8 cellular contexts compared by ENCODE assay signal in genomic region chrX:150365051-150365952, GRCh38. TPM values are rescaled to one million over a fixed set of nuclear protein-coding genes. Genes with fewer than 3 reads are reported as not detected.
DNase-seq lines count a peak whose midpoint lies in the region; ATAC-seq and TF ChIP-seq lines count a peak whose summit lies in the region.

No MANE protein-coding gene starts in this region.

- DNase-seq in A172 (ENCODE audit: low spot score) = peak; percentile 38
- no peak for DNase-seq in GM13977 (ENCODE audit: low spot score)
- DNase-seq in activated effector memory CD4-positive, alpha-beta T cell treated with Interleukin-2 at 50 U/mL for 16 hours = peak; percentile 43
- DNase-seq in foreskin fibroblast = peak; percentile 46 to 78
- DNase-seq in natural killer cell treated with Interleukin-12 subunit alpha and Interleukin-12 subunit beta and Interleukin-15 and Interleukin-18, amount 100 ng/mL, for 72 hours (ENCODE audit: low spot score) = peak; percentile 73
- peak in 1 of 2 donors; percentile 85 for DNase-seq in tibial artery

- H3K27me3 ChIP-seq in OCI-LY3 (ENCODE audit: low read depth, low read length) (peaks cover 15% of the 10 kb centered on the region), tibial artery (no peaks in the 10 kb centered on the region)

- peak; percentile 61 to 62 for ATAC-seq in natural killer cell treated with Interleukin-12 subunit alpha and Interleukin-12 subunit beta and Interleukin-15 and Interleukin-18, amount 100 ng/mL, for 72 hours
- ATAC-seq in HG02623 (IDR thresholded peaks at IDR 0.05; ENCODE audit: unreplicated experiment) = no peak

- peak overlapping the region; percentile 37; the same call in 1 of the 2 replicates for H3K9ac ChIP-seq in OCI-LY3 (ENCODE audit: low read length)

- H3K4me3 ChIP-seq in OCI-LY3 (ENCODE audit: low read length) (peak overlapping the region; percentile 77), foreskin fibroblast (ENCODE audit: low read depth in 1 of 2, low read length in 2 of 2) (peak overlapping the region; percentile 55 to 74), tibial artery (peak overlapping the region; percentile 57 to 68)

- intact Hi-C loops in tibial artery (cut with DNase I; ENCODE audit: low total_unique reads) = no loop called here

- H3K36me3 ChIP-seq in OCI-LY3 (replicated peaks; ENCODE audit: low read depth, low read length) = no peaks in the 10 kb centered on the region
- no peaks in the 10 kb centered on the region for H3K36me3 ChIP-seq in tibial artery

- H3K4me1 Mint-ChIP-seq in natural killer cell treated with Interleukin-12 subunit alpha and Interleukin-12 subunit beta and Interleukin-15 and Interleukin-18, amount 100 ng/mL, for 72 hours (ENCODE audit: low read depth in 2 of 2) = peaks cover 21 to 26% of the 10 kb centered on the region in 2 donors

- no peak overlapping the region for H2AFZ ChIP-seq in OCI-LY3 (ENCODE audit: low read depth, low read length)

- H3K27me3 Mint-ChIP-seq in natural killer cell treated with Interleukin-12 subunit alpha and Interleukin-12 subunit beta and Interleukin-15 and Interleukin-18, amount 100 ng/mL, for 72 hours = peaks cover 10 to 12% of the 10 kb centered on the region in 2 donors

- no peaks in the 10 kb centered on the region for H3K9me3 Mint-ChIP-seq in natural killer cell treated with Interleukin-12 subunit alpha and Interleukin-12 subunit beta and Interleukin-15 and Interleukin-18, amount 100 ng/mL, for 72 hours

- peak; percentile 47 for TF ChIP-seq CTCF in GM13977 (IDR thresholded peaks at IDR 0.05; ENCODE audit: extremely low read depth, insufficient read depth, missing control alignments)
- TF ChIP-seq CTCF in OCI-LY3 (IDR thresholded peaks at IDR 0.05; ENCODE audit: low read depth, low read length) = peak; percentile 32
- TF ChIP-seq CTCF in foreskin fibroblast (IDR thresholded peaks at IDR 0.05; ENCODE audit: low read depth, low read length) = peak; percentile 46
- peak; percentile 62 to 73 for TF ChIP-seq CTCF in tibial artery (IDR thresholded peaks at IDR 0.05)

- H3K27ac Mint-ChIP-seq in natural killer cell treated with Interleukin-12 subunit alpha and Interleukin-12 subunit beta and Interleukin-15 and Interleukin-18, amount 100 ng/mL, for 72 hours = peak overlapping the region in 1 of 2 donors; percentile 42

- peaks cover 8% of the 10 kb centered on the region; the same call in 1 of the 2 replicates for H3K4me1 ChIP-seq in OCI-LY3 (ENCODE audit: low read length)
- peaks cover 0 to 14% (median 5%) of the 10 kb centered on the region in 4 donors for H3K4me1 ChIP-seq in tibial artery

- peak overlapping the region; percentile 69 for H3K4me2 ChIP-seq in OCI-LY3 (ENCODE audit: low read length)

- H4K20me1 ChIP-seq in OCI-LY3 (ENCODE audit: insufficient read depth, low read length) = no peaks in the 10 kb centered on the region

- in situ Hi-C loops in GM13977 (cut with MboI; ENCODE audit: low pct_unique_long_range_greater_than_20kb, low sequenced_read_pairs, unreplicated experiment) = no loop called here

- H3K27ac ChIP-seq in OCI-LY3 (ENCODE audit: low read length) (no peak overlapping the region), tibial artery (peak overlapping the region; percentile 91 to 96)

- H3K79me2 ChIP-seq in OCI-LY3 (ENCODE audit: low read length) = no peaks in the 10 kb centered on the region

- H3K36me3 Mint-ChIP-seq in natural killer cell treated with Interleukin-12 subunit alpha and Interleukin-12 subunit beta and Interleukin-15 and Interleukin-18, amount 100 ng/mL, for 72 hours = no peaks in the 10 kb centered on the region

- peak overlapping the region; percentile 78 for H3K4me3 Mint-ChIP-seq in natural killer cell treated with Interleukin-12 subunit alpha and Interleukin-12 subunit beta and Interleukin-15 and Interleukin-18, amount 100 ng/mL, for 72 hours

- H3K9me3 ChIP-seq in OCI-LY3 (ENCODE audit: insufficient read depth, low read length) (no peaks in the 10 kb centered on the region), tibial artery (no peaks in the 10 kb centered on the region)

RNA-seq across cellular contexts. Expression of gene MAMLD1, which starts 2.2 kb away (rescaled TPM):
- total RNA-seq in A172 (2014; rRNA removed; shearing (Covaris generic)) = 4.4 and 4.5 TPM in 2 replicates
- total RNA-seq in natural killer cell treated with Interleukin-12 subunit alpha and Interleukin-12 subunit beta and Interleukin-15 and Interleukin-18, amount 100 ng/mL, for 72 hours = 1 to 10 TPM; 2.0 to 3.5 TPM
